ENCODE assay signal across 15 cellular contexts in the genomic region with DNA sequence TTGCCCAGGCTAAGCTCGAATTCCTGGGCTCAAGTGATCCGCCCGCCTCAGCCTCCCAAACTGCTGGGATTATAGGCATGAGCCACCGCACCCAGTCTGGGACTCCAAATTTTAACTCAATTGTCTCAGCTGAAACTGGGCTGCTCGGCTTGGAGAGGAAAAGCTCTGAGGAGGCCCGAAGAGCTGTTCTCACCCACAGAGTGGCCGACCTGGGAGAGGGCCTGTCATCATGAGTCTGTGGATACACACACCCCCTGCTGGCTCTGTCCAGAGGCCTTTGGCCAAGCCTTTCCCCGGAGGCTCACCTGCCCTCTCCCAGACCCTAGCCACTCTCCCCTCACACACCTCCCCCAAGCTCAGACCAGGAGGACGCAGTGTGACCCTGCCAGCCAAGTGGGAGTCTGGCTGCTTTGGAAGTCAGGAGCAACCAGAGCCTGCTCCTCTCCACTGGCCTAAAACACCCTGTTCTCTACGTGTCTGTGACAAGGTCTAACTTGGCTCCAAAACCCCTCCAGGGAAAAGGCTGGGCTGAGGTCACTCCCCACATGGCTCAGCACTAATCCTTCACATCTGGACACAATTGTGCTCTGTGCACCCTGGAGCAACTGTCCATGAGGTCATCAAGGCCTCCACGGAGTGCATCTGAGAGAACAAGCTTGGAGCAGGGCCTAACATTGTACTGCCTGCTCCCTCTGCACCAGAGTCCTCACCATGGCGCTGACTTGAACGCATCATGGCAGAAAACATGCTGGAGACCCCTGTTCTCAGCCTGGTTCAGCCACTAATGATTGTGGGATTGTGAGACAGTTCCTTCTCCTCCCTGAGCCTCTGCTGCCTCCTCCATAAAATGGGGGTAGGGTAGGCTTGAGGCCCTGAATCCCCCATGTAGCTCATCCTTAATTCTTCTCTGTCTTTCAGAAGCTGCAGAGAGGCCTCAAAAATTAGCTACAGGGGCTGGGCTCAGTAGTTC. TPM values are rescaled to one million over a fixed set of nuclear protein-coding genes. Genes with fewer than 3 reads are reported as not detected.
DNase-seq lines count a peak whose midpoint lies in the region; ATAC-seq and TF ChIP-seq lines count a peak whose summit lies in the region.
"Had no signal": no experiment of that assay in that cellular context is flagged by ENCODE, and none has a peak within 500 bp of the region (broad histone marks: within the 10 kb centered on the region; RNA-seq: fewer than 3 reads in every experiment).

No MANE protein-coding gene starts in this region.

- H3K27ac ChIP-seq in right atrium auricular region (peak overlapping the region; percentile 27 to 35), psoas muscle (peak overlapping the region; percentile 16), prostate gland (no peak overlapping the region)

- TF ChIP-seq POLR2A in prostate gland (IDR thresholded peaks at IDR 0.05): no peak

- H3K9me3 ChIP-seq in right atrium auricular region: no peaks in the 10 kb centered on the region
- H3K9me3 ChIP-seq in psoas muscle: no peaks in the 10 kb centered on the region
- H3K9me3 ChIP-seq in prostate gland: no peaks in the 10 kb centered on the region

- ATAC-seq in psoas muscle: peak; percentile 42 to 89 (median 88)
- ATAC-seq: activated naive CD4-positive, alpha-beta T cell treated with anti-CD3 and anti-CD28 coated beads, Interleukin-2, amount 50 U/mL, for 72 hours; CD8-positive, alpha-beta T cell; naive thymus-derived CD8-positive, alpha-beta T cell had no signal

- H3K4me1 ChIP-seq in right atrium auricular region: no peaks in the 10 kb centered on the region
- H3K4me1 ChIP-seq in psoas muscle: no peaks in the 10 kb centered on the region
- H3K4me1 ChIP-seq in prostate gland (replicated peaks): no peaks in the 10 kb centered on the region

- H3K27me3 ChIP-seq in right atrium auricular region (no peaks in the 10 kb centered on the region), psoas muscle (ENCODE audit: insufficient read depth in 3 of 3, low read length in 2 of 3) (peaks cover 0 to 20% (median 6%) of the 10 kb centered on the region in 3 donors), prostate gland (replicated peaks; ENCODE audit: insufficient read depth) (no peaks in the 10 kb centered on the region)

- H3K9me3 Mint-ChIP-seq in immature natural killer cell: no peaks in the 10 kb centered on the region
- H3K9me3 Mint-ChIP-seq: activated naive CD4-positive, alpha-beta T cell treated with anti-CD3 and anti-CD28 coated beads, Interleukin-2, amount 50 U/mL, for 72 hours; CD8-positive, alpha-beta T cell; dendritic cell treated with granulocyte-macrophage colony-stimulating factor and Interleukin-4, amounts not matched to agents 40 ng/mL and 50 ng/mL, for 4 days; naive thymus-derived CD8-positive, alpha-beta T cell; stimulated activated naive CD8-positive, alpha-beta T cell treated with anti-CD3 and anti-CD28 coated beads, Interleukin-15, Interleukin-2, amounts not matched to agents 100 ng/mL and 50 ng/mL, for 24 hours had no signal

- peaks cover 0 to 13% (median 1%) of the 10 kb centered on the region in 3 donors for H3K27me3 Mint-ChIP-seq in immature natural killer cell (ENCODE audit: low read depth in 3 of 3)

- intact Hi-C loops in psoas muscle (cut with DNase I) (no loop called here), prostate gland (cut with DNase I) (no loop called here)

- no peak for TF ChIP-seq CTCF in right atrium auricular region (IDR thresholded peaks at IDR 0.05)
- no peak for TF ChIP-seq CTCF in psoas muscle (IDR thresholded peaks at IDR 0.05)
- TF ChIP-seq CTCF in prostate gland (IDR thresholded peaks at IDR 0.05): no peak

- 40 to 56% (median 46%) methylated on average over 13 of the region's 13 CpGs for WGBS in psoas muscle, 3 donors
- WGBS in prostate gland: 80% methylated on average over 13 of the region's 13 CpGs

- no peak overlapping the region for H3K27ac Mint-ChIP-seq in immature natural killer cell
- H3K27ac Mint-ChIP-seq: activated naive CD4-positive, alpha-beta T cell treated with anti-CD3 and anti-CD28 coated beads, Interleukin-2, amount 50 U/mL, for 72 hours; CD8-positive, alpha-beta T cell; dendritic cell treated with granulocyte-macrophage colony-stimulating factor and Interleukin-4, amounts not matched to agents 40 ng/mL and 50 ng/mL, for 4 days; naive thymus-derived CD8-positive, alpha-beta T cell; stimulated activated naive CD8-positive, alpha-beta T cell treated with anti-CD3 and anti-CD28 coated beads, Interleukin-15, Interleukin-2, amounts not matched to agents 100 ng/mL and 50 ng/mL, for 24 hours had no signal

- H3K4me3 Mint-ChIP-seq in immature natural killer cell: no peak overlapping the region
- H3K4me3 Mint-ChIP-seq: CD8-positive, alpha-beta T cell; dendritic cell treated with granulocyte-macrophage colony-stimulating factor and Interleukin-4, amounts not matched to agents 40 ng/mL and 50 ng/mL, for 4 days; naive thymus-derived CD8-positive, alpha-beta T cell; stimulated activated naive CD8-positive, alpha-beta T cell treated with anti-CD3 and anti-CD28 coated beads, Interleukin-15, Interleukin-2, amounts not matched to agents 100 ng/mL and 50 ng/mL, for 24 hours had no signal

- DNase-seq in EL (peak; percentile 65), anterior cingulate cortex (lab: John Stamatoyannopoulos, UW) (peak in 37 of 58 donors; percentile 27 to 90 (median 59)), right atrium auricular region (ENCODE audit: low spot score) (peak; percentile 57), psoas muscle (peak; percentile 56 to 87), prostate gland (ENCODE audit: low spot score) (no peak), A172 (ENCODE audit: low spot score) (no peak), COLO668 (lab: John Stamatoyannopoulos, UW; ENCODE audit: unreplicated experiment) (no peak), immature natural killer cell (no peak)
- DNase-seq: activated CD4-positive, alpha-beta T cell treated with anti-CD3 and anti-CD28 coated beads, Interleukin-2, amount 50 U/mL, for 4 hours; CD8-positive, alpha-beta T cell; naive thymus-derived CD8-positive, alpha-beta T cell; NCI-H187 had no signal

- H3K36me3 Mint-ChIP-seq in immature natural killer cell: no peaks in the 10 kb centered on the region
- H3K36me3 Mint-ChIP-seq: activated naive CD4-positive, alpha-beta T cell treated with anti-CD3 and anti-CD28 coated beads, Interleukin-2, amount 50 U/mL, for 72 hours; CD8-positive, alpha-beta T cell; naive thymus-derived CD8-positive, alpha-beta T cell had no signal

- H3K4me1 Mint-ChIP-seq in immature natural killer cell: no peaks in the 10 kb centered on the region
- H3K4me1 Mint-ChIP-seq: naive thymus-derived CD8-positive, alpha-beta T cell had no signal

- H3K4me3 ChIP-seq in right atrium auricular region (no peak overlapping the region), psoas muscle (no peak overlapping the region), prostate gland (no peak overlapping the region)

- H3K36me3 ChIP-seq in right atrium auricular region (no peaks in the 10 kb centered on the region), psoas muscle (ENCODE audit: insufficient read depth in 1 of 2, low read depth in 1 of 2) (no peaks in the 10 kb centered on the region), prostate gland (no peaks in the 10 kb centered on the region)

RNA-seq across cellular contexts. Expression of a gene that starts 49.9 kb away (rescaled TPM):
- not detected for total RNA-seq in right atrium auricular region
- total RNA-seq in psoas muscle: under 1 TPM in 3 of 4 donors, not detected in 1; 0.08 to 0.11 (median 0.09) TPM
- polyA plus RNA-seq in psoas muscle: under 1 TPM; 0.04 to 0.09 (median 0.06) TPM
- 1 to 10 TPM in 1 of 2 donors, under 1 TPM in 1; 0.87 to 2.4 TPM for total RNA-seq in prostate gland
- not detected in 2 replicates for total RNA-seq in A172 (2014; rRNA removed; shearing (Covaris generic))
- polyA plus RNA-seq in immature natural killer cell: not detected
- total RNA-seq: activated naive CD4-positive, alpha-beta T cell treated with anti-CD3 and anti-CD28 coated beads, Interleukin-2, amount 50 U/mL, for 72 hours; CD8-positive, alpha-beta T cell; naive thymus-derived CD8-positive, alpha-beta T cell had no signal
- polyA plus RNA-seq: naive thymus-derived CD8-positive, alpha-beta T cell had no signal

Comparison
In these comparisons a context has a peak if more than half of its experiments do, and no peak if none do; other contexts are left out.
1. DNase-seq: peak in EL (single experiment), anterior cingulate cortex (37 of 58), right atrium auricular region (single experiment) and psoas muscle (2 of 2); none in prostate gland (single experiment), A172 (single experiment), COLO668 (single experiment) and immature natural killer cell (0 of 3).
2. H3K27ac ChIP-seq: peak in right atrium auricular region (2 of 2) and psoas muscle (single experiment); none in prostate gland (0 of 2).